In the genomic region with DNA sequence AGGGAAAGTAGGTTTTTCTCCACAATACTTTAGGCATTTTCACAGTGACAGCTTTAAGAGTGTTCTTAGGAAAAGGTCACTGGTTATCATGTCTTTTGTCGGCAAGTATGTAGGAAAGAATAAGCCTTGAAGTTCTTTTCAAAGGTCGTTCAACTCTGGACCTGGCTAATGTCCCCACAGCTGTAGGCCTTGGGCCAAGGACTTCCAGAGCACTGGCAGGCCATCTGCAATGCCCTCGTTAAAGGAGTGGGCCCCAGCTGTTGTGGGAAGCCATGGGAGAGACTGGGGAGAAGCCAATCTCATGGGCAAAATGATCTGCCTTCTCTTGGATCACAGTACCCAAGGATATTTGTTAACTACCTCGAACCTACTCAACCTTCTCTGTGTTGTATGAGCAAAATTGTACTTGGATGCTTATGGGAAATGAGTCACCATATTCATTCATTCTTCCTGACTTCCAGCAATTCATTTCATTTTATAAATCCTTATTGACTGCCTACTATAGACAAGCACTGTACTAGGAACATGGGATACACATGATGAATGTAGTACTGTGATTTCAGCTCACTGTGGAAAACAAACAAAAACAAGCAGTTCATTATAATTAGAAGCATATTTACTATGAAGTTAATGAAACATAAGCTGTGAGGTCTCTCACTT, we compare ENCODE assay signal across 14 cellular contexts.
DNase-seq lines count a peak whose midpoint lies in the region; ATAC-seq, FAIRE-seq and TF ChIP-seq lines count a peak whose summit lies in the region.
"Had no signal": no experiment of that assay in that cellular context is flagged by ENCODE, and none has a peak within 500 bp of the region (broad histone marks: within the 10 kb centered on the region; RNA-seq: fewer than 3 reads in every experiment).

No MANE protein-coding gene starts in this region.

- peak overlapping the region; percentile 38 for H2AFZ ChIP-seq in keratinocyte (ENCODE audit: control insufficient read depth, low read length)

- H3K4me2 ChIP-seq in keratinocyte (ENCODE audit: control insufficient read depth, extremely low read depth, insufficient read depth, low read depth, low read length): no peak overlapping the region

- no peaks in the 10 kb centered on the region for H3K9me3 ChIP-seq in keratinocyte (ENCODE audit: control insufficient read depth, low read depth, low read length)
- H3K9me3 ChIP-seq in spleen: no peaks in the 10 kb centered on the region

- no peak overlapping the region for H3K4me3 ChIP-seq in epithelial cell of esophagus (ENCODE audit: low read length)
- H3K4me3 ChIP-seq in keratinocyte (ENCODE audit: control insufficient read depth in 2 of 3, extremely low read depth in 1 of 3, insufficient read depth in 2 of 3, low read depth in 1 of 3, low read length in 3 of 3): no peak overlapping the region
- H3K4me3 ChIP-seq in spleen: no peak overlapping the region

- DNase-seq in EH (ENCODE audit: low read depth): peak; percentile 33
- peak; percentile 45 for DNase-seq in HT1080 (ENCODE audit: low read depth)
- peak; percentile 24 for DNase-seq in epithelial cell of esophagus (ENCODE audit: low read depth)
- DNase-seq in keratinocyte (ENCODE audit: low read depth, low spot score): no peak
- no peak for DNase-seq in activated CD8-positive, alpha-beta memory T cell treated with anti-CD3 and anti-CD28 coated beads for 24 hours
- no peak for DNase-seq in spleen
- DNase-seq: CD8-positive, alpha-beta memory T cell; NCI-H146; NCI-H2107; SHP77 had no signal

- no peaks in the 10 kb centered on the region for H4K20me1 ChIP-seq in keratinocyte (ENCODE audit: control insufficient read depth, extremely low read depth, insufficient read depth, low read length)

- no peak overlapping the region for H3K27ac ChIP-seq in keratinocyte (ENCODE audit: control insufficient read depth, insufficient read depth, low read length)
- H3K27ac ChIP-seq in spleen: no peak overlapping the region

- no peak for TF ChIP-seq POLR2A in spleen (IDR thresholded peaks at IDR 0.05)

- H3K36me3 ChIP-seq in keratinocyte (ENCODE audit: control insufficient read depth in 2 of 2, extremely low read depth in 1 of 2, insufficient read depth in 2 of 2, low read length in 2 of 2): no peaks in the 10 kb centered on the region
- H3K36me3 ChIP-seq in spleen: no peaks in the 10 kb centered on the region

- ATAC-seq in GM18520 (IDR thresholded peaks at IDR 0.05; ENCODE audit: unreplicated experiment): no peak
- no peak for ATAC-seq in HG03025 (IDR thresholded peaks at IDR 0.05; ENCODE audit: low FRiP score, unreplicated experiment)
- ATAC-seq: HCT116 had no signal

- no peak for FAIRE-seq in keratinocyte (lab: Jason Lieb, UNC)
- FAIRE-seq: GM18507 had no signal

- H3K79me2 ChIP-seq in keratinocyte (ENCODE audit: control insufficient read depth, insufficient read depth, low read length): no peaks in the 10 kb centered on the region

- intact Hi-C loops in spleen (cut with DNase I; ENCODE audit: low total_unique reads): no loop called here

- H3K4me1 ChIP-seq in keratinocyte (ENCODE audit: control insufficient read depth, extremely low read depth, insufficient read depth, low read length) (peaks cover 36% of the 10 kb centered on the region), spleen (no peaks in the 10 kb centered on the region)

- H3K9ac ChIP-seq in keratinocyte (ENCODE audit: control insufficient read depth, extremely low read depth, insufficient read depth, low read length): no peak overlapping the region

- TF ChIP-seq CTCF in epithelial cell of esophagus (IDR thresholded peaks at IDR 0.05; ENCODE audit: insufficient read depth, low read depth, low read length, missing control alignments) (no peak), keratinocyte (optimal IDR thresholded peaks at IDR 0.05 in 1 of 3, IDR thresholded peaks at IDR 0.05 in 1 of 3, conservative IDR thresholded peaks at IDR 0.05 in 1 of 3; ENCODE audit: extremely low read depth in 1 of 3, insufficient read depth in 2 of 3, low read length in 3 of 3) (no peak), spleen (IDR thresholded peaks at IDR 0.05 in 8 of 11, conservative IDR thresholded peaks at IDR 0.05 in 3 of 11) (no peak)

- dilution Hi-C loops in keratinocyte (cut with MboI; ENCODE audit: extremely low pct_ligation_motif_present, low sequenced_read_pairs): no loop called here

- 43 to 63% (median 60%) methylated on average over 4 of the region's 4 CpGs for WGBS in spleen, 5 donors

- no peaks in the 10 kb centered on the region for H3K9me1 ChIP-seq in keratinocyte (ENCODE audit: control insufficient read depth, extremely low read depth, insufficient read depth, low read length)

- no peaks in the 10 kb centered on the region for H3K27me3 ChIP-seq in keratinocyte (ENCODE audit: control insufficient read depth, extremely low read depth, insufficient read depth, low read length)
- H3K27me3 ChIP-seq in spleen (replicated peaks in 1 of 7): no peaks in the 10 kb centered on the region

Comparison
In these comparisons a context has a peak if more than half of its experiments do, and no peak if none do; other contexts are left out.
1. DNase-seq: peak in EH (single experiment), HT1080 (single experiment) and epithelial cell of esophagus (single experiment); none in keratinocyte (single experiment), activated CD8-positive, alpha-beta memory T cell treated with anti-CD3 and anti-CD28 coated beads for 24 hours (single experiment) and spleen (single experiment).